ENCODE assay signal across 16 cellular contexts in genomic region chr6:168929871-168930450, GRCh38.
DNase-seq lines count a peak whose midpoint lies in the region; ATAC-seq and TF ChIP-seq lines count a peak whose summit lies in the region.
"Had no signal": no experiment of that assay in that cellular context is flagged by ENCODE, and none has a peak within 500 bp of the region (broad histone marks: within the 10 kb centered on the region; RNA-seq: fewer than 3 reads in every experiment).

No MANE protein-coding gene starts in this region.

- POLR2A ChIA-PET in activated CD4-positive, alpha-beta T cell treated with anti-CD3 and anti-CD28 coated beads for 36 hours (lab: Charles Lee): no interaction called here

- TF ChIP-seq CTCF in esophagus muscularis mucosa (IDR thresholded peaks at IDR 0.05): no peak
- no peak for TF ChIP-seq CTCF in osteocyte (IDR thresholded peaks at IDR 0.05)
- TF ChIP-seq CTCF in vagina (IDR thresholded peaks at IDR 0.05): no peak

- H3K36me3 ChIP-seq in esophagus muscularis mucosa (no peaks in the 10 kb centered on the region), vagina (no peaks in the 10 kb centered on the region)
- H3K36me3 ChIP-seq: BLaER1 treated with 17β-estradiol and CSF1 and Interleukin-3, amounts not matched to agents 10 nM and 100 nM had no signal

- no peak overlapping the region for H3K4me3 ChIP-seq in esophagus muscularis mucosa
- H3K4me3 ChIP-seq in vagina: no peak overlapping the region
- H3K4me3 ChIP-seq: BLaER1 treated with 17β-estradiol and CSF1 and Interleukin-3, amounts not matched to agents 10 nM and 100 nM had no signal

- intact Hi-C loops in activated CD4-positive, alpha-beta T cell treated with anti-CD3 and anti-CD28 coated beads, Interleukin-2, amount 10 ng/mL, durations not matched to agents 24 days and 14 days (cut with micrococcal nuclease): no loop called here
- intact Hi-C loops in activated CD4-positive, alpha-beta T cell treated with anti-CD3 and anti-CD28 coated beads for 36 hours (cut with DNase I, micrococcal nuclease): no loop called here
- intact Hi-C loops in esophagus muscularis mucosa (cut with DNase I) (no loop called here), vagina (cut with DNase I) (no loop called here)

- no peak overlapping the region for H3K27ac Mint-ChIP-seq in activated CD4-positive, alpha-beta T cell treated with anti-CD3 and anti-CD28 coated beads, Interleukin-2, amount 10 ng/mL, durations not matched to agents 24 days and 14 days
- H3K27ac Mint-ChIP-seq in activated CD4-positive, alpha-beta T cell treated with anti-CD3 and anti-CD28 coated beads for 36 hours: no peak overlapping the region
- H3K27ac Mint-ChIP-seq in osteocyte (ENCODE audit: unreplicated experiment): no peak overlapping the region
- H3K27ac Mint-ChIP-seq: CD8-positive, alpha-beta memory T cell; H9 had no signal

- no peak overlapping the region for H3K4me3 Mint-ChIP-seq in activated CD4-positive, alpha-beta T cell treated with anti-CD3 and anti-CD28 coated beads, Interleukin-2, amount 10 ng/mL, durations not matched to agents 24 days and 14 days
- H3K4me3 Mint-ChIP-seq in activated CD4-positive, alpha-beta T cell treated with anti-CD3 and anti-CD28 coated beads for 36 hours: no peak overlapping the region
- H3K4me3 Mint-ChIP-seq in osteocyte (ENCODE audit: unreplicated experiment): no peak overlapping the region
- H3K4me3 Mint-ChIP-seq: CD8-positive, alpha-beta memory T cell; H9 had no signal

- no peaks in the 10 kb centered on the region for H3K4me1 ChIP-seq in esophagus muscularis mucosa
- H3K4me1 ChIP-seq in vagina: no peaks in the 10 kb centered on the region
- H3K4me1 ChIP-seq: BLaER1 treated with 17β-estradiol and CSF1 and Interleukin-3, amounts not matched to agents 10 nM and 100 nM had no signal

- no peaks in the 10 kb centered on the region for H3K4me1 Mint-ChIP-seq in activated CD4-positive, alpha-beta T cell treated with anti-CD3 and anti-CD28 coated beads, Interleukin-2, amount 10 ng/mL, durations not matched to agents 24 days and 14 days
- peaks cover 2% of the 10 kb centered on the region for H3K4me1 Mint-ChIP-seq in activated CD4-positive, alpha-beta T cell treated with anti-CD3 and anti-CD28 coated beads for 36 hours
- no peaks in the 10 kb centered on the region for H3K4me1 Mint-ChIP-seq in osteocyte (ENCODE audit: unreplicated experiment)

- H3K9me3 ChIP-seq in esophagus muscularis mucosa (no peaks in the 10 kb centered on the region), vagina (no peaks in the 10 kb centered on the region)

- ATAC-seq in activated CD4-positive, alpha-beta T cell treated with anti-CD3 and anti-CD28 coated beads for 36 hours: no peak
- ATAC-seq in HG03354 (IDR thresholded peaks at IDR 0.05; ENCODE audit: poor library complexity, severe bottlenecking, unreplicated experiment): no peak

- TF ChIP-seq POLR2A in esophagus muscularis mucosa (IDR thresholded peaks at IDR 0.05; ENCODE audit: low read depth) (no peak), vagina (IDR thresholded peaks at IDR 0.05) (no peak)

- peak; percentile 23 for DNase-seq in activated CD4-positive, alpha-beta T cell treated with anti-CD3 and anti-CD28 coated beads, Interleukin-2, amount 10 ng/mL, durations not matched to agents 24 days and 14 days
- DNase-seq in activated CD4-positive, alpha-beta T cell treated with anti-CD3 and anti-CD28 coated beads for 36 hours: no peak
- DNase-seq in esophagus muscularis mucosa (ENCODE audit: extremely low spot score): peak; percentile 74
- DNase-seq in osteocyte (ENCODE audit: extremely low spot score, unreplicated experiment): peak; percentile 65
- peak; percentile 37 to 74 for DNase-seq in vagina (ENCODE audit: extremely low spot score in 2 of 2)
- DNase-seq in activated T-cell treated with anti-CD3 and anti-CD28 coated beads for 4 hours: no peak
- DNase-seq in effector CD8-positive, alpha-beta T cell (lab: John Stamatoyannopoulos, UW): no peak
- DNase-seq: 8988T; CD8-positive, alpha-beta memory T cell; COR-L47; DMS153; DMS79; GDM1; H9 had no signal

- CTCF ChIA-PET in activated CD4-positive, alpha-beta T cell treated with anti-CD3 and anti-CD28 coated beads for 36 hours (lab: Charles Lee): interaction anchor here (0.6 kb wide), 1 partner anchor 8 kb away, joined by 3 read pairs; no protein-coding TSS in a partner anchor

- no peaks in the 10 kb centered on the region for H3K36me3 Mint-ChIP-seq in activated CD4-positive, alpha-beta T cell treated with anti-CD3 and anti-CD28 coated beads, Interleukin-2, amount 10 ng/mL, durations not matched to agents 24 days and 14 days (ENCODE audit: low read depth)
- H3K36me3 Mint-ChIP-seq in activated CD4-positive, alpha-beta T cell treated with anti-CD3 and anti-CD28 coated beads for 36 hours (ENCODE audit: low read depth): no peaks in the 10 kb centered on the region
- no peaks in the 10 kb centered on the region for H3K36me3 Mint-ChIP-seq in osteocyte (ENCODE audit: unreplicated experiment)

- H3K27me3 Mint-ChIP-seq in activated CD4-positive, alpha-beta T cell treated with anti-CD3 and anti-CD28 coated beads, Interleukin-2, amount 10 ng/mL, durations not matched to agents 24 days and 14 days: peaks cover 6% of the 10 kb centered on the region
- H3K27me3 Mint-ChIP-seq in activated CD4-positive, alpha-beta T cell treated with anti-CD3 and anti-CD28 coated beads for 36 hours: peaks cover 9% of the 10 kb centered on the region
- peaks cover 8% of the 10 kb centered on the region for H3K27me3 Mint-ChIP-seq in osteocyte (ENCODE audit: unreplicated experiment)

- WGBS in esophagus muscularis mucosa: 88% methylated on average over 10 of the region's 11 CpGs

- H3K27me3 ChIP-seq in esophagus muscularis mucosa (no peaks in the 10 kb centered on the region), vagina (no peaks in the 10 kb centered on the region)
- H3K27me3 ChIP-seq: BLaER1 treated with 17β-estradiol and CSF1 and Interleukin-3, amounts not matched to agents 10 nM and 100 nM had no signal

- H3K27ac ChIP-seq in esophagus muscularis mucosa (replicated peaks in 1 of 4) (no peak overlapping the region), vagina (no peak overlapping the region)
- H3K27ac ChIP-seq: BLaER1 treated with 17β-estradiol and CSF1 and Interleukin-3, amounts not matched to agents 10 nM and 100 nM had no signal

- H3K9me3 Mint-ChIP-seq in activated CD4-positive, alpha-beta T cell treated with anti-CD3 and anti-CD28 coated beads, Interleukin-2, amount 10 ng/mL, durations not matched to agents 24 days and 14 days: peaks cover 12% of the 10 kb centered on the region
- no peaks in the 10 kb centered on the region for H3K9me3 Mint-ChIP-seq in activated CD4-positive, alpha-beta T cell treated with anti-CD3 and anti-CD28 coated beads for 36 hours (ENCODE audit: low read depth)
- H3K9me3 Mint-ChIP-seq in osteocyte (ENCODE audit: unreplicated experiment): peaks cover 12% of the 10 kb centered on the region
- H3K9me3 Mint-ChIP-seq: CD8-positive, alpha-beta memory T cell had no signal

- no peak for TF ChIP-seq EP300 in esophagus muscularis mucosa (IDR thresholded peaks at IDR 0.05)

Comparison
In these comparisons a context has a peak if more than half of its experiments do, and no peak if none do; other contexts are left out.
1. DNase-seq: peak in activated CD4-positive, alpha-beta T cell treated with anti-CD3 and anti-CD28 coated beads, Interleukin-2, amount 10 ng/mL, durations not matched to agents 24 days and 14 days (single experiment), esophagus muscularis mucosa (single experiment), osteocyte (single experiment) and vagina (2 of 2); none in activated CD4-positive, alpha-beta T cell treated with anti-CD3 and anti-CD28 coated beads for 36 hours (single experiment), activated T-cell treated with anti-CD3 and anti-CD28 coated beads for 4 hours (single experiment) and effector CD8-positive, alpha-beta T cell (single experiment).